ENCODE assay signal across 18 cellular contexts in the genomic region with DNA sequence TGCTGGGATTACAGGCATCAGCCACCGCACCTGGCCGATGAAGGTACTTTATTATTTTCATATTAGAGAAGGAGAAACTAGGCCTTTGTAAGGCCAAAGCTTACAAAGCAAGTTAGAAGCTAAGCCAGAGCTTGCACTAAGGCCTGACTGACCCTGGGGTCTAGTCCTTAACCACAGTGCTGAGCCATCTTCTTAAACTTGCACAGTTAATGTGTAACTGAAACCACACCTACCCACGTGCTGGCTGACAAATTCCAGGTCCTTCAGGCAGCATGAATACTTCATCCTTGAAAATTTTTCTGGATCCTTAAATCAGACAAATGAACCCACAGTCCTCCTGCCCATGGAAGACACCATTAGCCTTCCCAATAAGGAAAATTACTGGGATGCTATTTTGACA.
DNase-seq lines count a peak whose midpoint lies in the region; ATAC-seq, FAIRE-seq and TF ChIP-seq lines count a peak whose summit lies in the region.
"Had no signal": no experiment of that assay in that cellular context is flagged by ENCODE, and none has a peak within 500 bp of the region (broad histone marks: within the 10 kb centered on the region; RNA-seq: fewer than 3 reads in every experiment).

No MANE protein-coding gene starts in this region.

- peak; percentile 6 for DNase-seq in RCC 7860 (ENCODE audit: low spot score)
- DNase-seq in glomerular visceral epithelial cell (ENCODE audit: extremely low spot score), result peak; percentile 67
- DNase-seq in renal cortical epithelial cell (ENCODE audit: low read depth), result peak; percentile 78
- DNase-seq in DMS 273 (lab: John Stamatoyannopoulos, UW; ENCODE audit: unreplicated experiment), result no peak
- no peak for DNase-seq in stimulated activated naive B cell treated with anti-CD40 and anti-IgM and Interleukin-4, amounts not matched to agents 10 μg/mL and 1 μg/mL and 100 μg/mL, for 72 hours
- DNase-seq in pancreas, result no peak
- DNase-seq: C1 segment of cervical spinal cord; Calu3; CD4-positive, alpha-beta memory T cell; COR-L47; DMS153; DND-41; GOT3; HFFc6 had no signal

- H3K4me1 ChIP-seq in pancreas, result no peaks in the 10 kb centered on the region
- H3K4me1 ChIP-seq: HAP-1 had no signal

- no peak for TF ChIP-seq CTCF in pancreas (IDR thresholded peaks at IDR 0.05)

- no peak overlapping the region for H3K4me3 Mint-ChIP-seq in stimulated activated naive B cell treated with anti-CD40 and anti-IgM and Interleukin-4, amounts not matched to agents 10 μg/mL and 1 μg/mL and 100 μg/mL, for 72 hours
- H3K4me3 Mint-ChIP-seq: CD4-positive, alpha-beta memory T cell; HFFc6 had no signal

- no peak for ATAC-seq in stimulated activated naive B cell treated with anti-CD40 and anti-IgM and Interleukin-4, amounts not matched to agents 10 μg/mL and 1 μg/mL and 100 μg/mL, for 72 hours (replicated peaks)
- ATAC-seq in pancreas, result no peak

- no peak overlapping the region for H3K27ac ChIP-seq in pancreas

- no peaks in the 10 kb centered on the region for H3K36me3 Mint-ChIP-seq in stimulated activated naive B cell treated with anti-CD40 and anti-IgM and Interleukin-4, amounts not matched to agents 10 μg/mL and 1 μg/mL and 100 μg/mL, for 72 hours
- H3K36me3 Mint-ChIP-seq: CD4-positive, alpha-beta memory T cell had no signal

- FAIRE-seq in RCC 7860 (lab: Jason Lieb, UNC) (no peak), pancreas (lab: Jason Lieb, UNC) (no peak)
- FAIRE-seq: G401.6, GM12892, H54 had no signal

- H3K27ac Mint-ChIP-seq in stimulated activated naive B cell treated with anti-CD40 and anti-IgM and Interleukin-4, amounts not matched to agents 10 μg/mL and 1 μg/mL and 100 μg/mL, for 72 hours, result no peak overlapping the region
- H3K27ac Mint-ChIP-seq: CD4-positive, alpha-beta memory T cell; HFFc6 had no signal

- H3K4me3 ChIP-seq in pancreas, result no peak overlapping the region
- H3K4me3 ChIP-seq: HAP-1 had no signal

- WGBS in pancreas, 2 donors, result 76 to 77% methylated on average over 3 of the region's 3 CpGs

- no peaks in the 10 kb centered on the region for H3K27me3 Mint-ChIP-seq in stimulated activated naive B cell treated with anti-CD40 and anti-IgM and Interleukin-4, amounts not matched to agents 10 μg/mL and 1 μg/mL and 100 μg/mL, for 72 hours
- H3K27me3 Mint-ChIP-seq: CD4-positive, alpha-beta memory T cell had no signal

- peaks cover 0 to 8% of the 10 kb centered on the region in 2 donors for H3K9me3 Mint-ChIP-seq in stimulated activated naive B cell treated with anti-CD40 and anti-IgM and Interleukin-4, amounts not matched to agents 10 μg/mL and 1 μg/mL and 100 μg/mL, for 72 hours

- intact Hi-C loops in pancreas (cut with DNase I), result loop anchor here in 1 of 3 donors (10.0 kb wide), 1 partner anchor 88 kb away; no protein-coding TSS in a partner anchor

- no peaks in the 10 kb centered on the region for H3K27me3 ChIP-seq in pancreas

- no peaks in the 10 kb centered on the region for H3K4me1 Mint-ChIP-seq in stimulated activated naive B cell treated with anti-CD40 and anti-IgM and Interleukin-4, amounts not matched to agents 10 μg/mL and 1 μg/mL and 100 μg/mL, for 72 hours
- H3K4me1 Mint-ChIP-seq: CD4-positive, alpha-beta memory T cell had no signal

- no peaks in the 10 kb centered on the region for H3K36me3 ChIP-seq in pancreas
- H3K36me3 ChIP-seq: HAP-1 had no signal

- no peaks in the 10 kb centered on the region for H3K9me3 ChIP-seq in pancreas
- H3K9me3 ChIP-seq: HAP-1 had no signal

Comparison
In these comparisons a context has a peak if more than half of its experiments do, and no peak if none do; other contexts are left out.
1. DNase-seq: peak in RCC 7860 (single experiment), glomerular visceral epithelial cell (single experiment) and renal cortical epithelial cell (single experiment); none in DMS 273 (single experiment), stimulated activated naive B cell treated with anti-CD40 and anti-IgM and Interleukin-4, amounts not matched to agents 10 μg/mL and 1 μg/mL and 100 μg/mL, for 72 hours (single experiment) and pancreas (0 of 6).